21 cellular contexts compared by ENCODE assay signal in the genomic region with DNA sequence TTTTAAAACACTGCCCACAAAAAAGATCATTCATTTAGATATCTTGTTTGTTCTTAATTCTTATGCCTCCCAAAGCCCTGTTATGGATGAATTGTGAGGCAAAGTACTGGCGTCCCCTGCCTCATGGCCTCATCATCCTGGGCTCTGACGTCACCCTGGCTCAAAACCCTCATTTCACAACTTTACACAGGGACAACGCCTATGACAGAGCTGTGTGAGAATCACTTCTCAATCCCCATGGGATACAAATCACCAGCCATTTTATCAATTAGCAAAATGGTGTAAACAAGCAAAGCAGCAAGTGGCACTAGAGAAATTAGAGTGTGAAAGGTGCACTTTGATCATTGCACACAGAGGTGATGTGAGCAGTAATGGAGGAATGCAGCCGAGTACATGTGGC. TPM values are rescaled to one million over a fixed set of nuclear protein-coding genes. Genes with fewer than 3 reads are reported as not detected.
DNase-seq lines count a peak whose midpoint lies in the region; ATAC-seq, FAIRE-seq and TF ChIP-seq lines count a peak whose summit lies in the region.
"Had no signal": no experiment of that assay in that cellular context is flagged by ENCODE, and none has a peak within 500 bp of the region (broad histone marks: within the 10 kb centered on the region; RNA-seq: fewer than 3 reads in every experiment).

No MANE protein-coding gene starts in this region.

- H3K36me3 Mint-ChIP-seq in T-cell = no peaks in the 10 kb centered on the region
- H3K36me3 Mint-ChIP-seq: activated naive CD4-positive, alpha-beta T cell treated with anti-CD3 and anti-CD28 coated beads, Interleukin-2, amount 10 ng/mL, durations not matched to agents 7 days and 5 days; CD4-positive, CD25-positive, alpha-beta regulatory T cell had no signal

- no peak overlapping the region for H3K27ac ChIP-seq in K562 (ENCODE audit: extremely low read depth, low read depth, low read length)
- peak overlapping the region; percentile 61 for H3K27ac ChIP-seq in cardiac muscle cell
- no peak overlapping the region for H3K27ac ChIP-seq in aorta (ENCODE audit: low read depth in 1 of 2, low read length in 2 of 2)
- H3K27ac ChIP-seq: left lung, suprapubic skin had no signal

- no peak overlapping the region for H3K27ac Mint-ChIP-seq in T-cell
- H3K27ac Mint-ChIP-seq: activated B cell treated with CpG ODN at 0.5 μM for 24 hours; activated naive CD4-positive, alpha-beta T cell treated with anti-CD3 and anti-CD28 coated beads, Interleukin-2, amount 10 ng/mL, durations not matched to agents 7 days and 5 days; CD4-positive, CD25-positive, alpha-beta regulatory T cell had no signal

- no peak for TF ChIP-seq RAD21 in K562 (CRISPR knock-in tag; conservative IDR thresholded peaks at IDR 0.05 in 1 of 2, IDR thresholded peaks at IDR 0.05 in 1 of 2)

- H3K9ac ChIP-seq in K562 (ENCODE audit: insufficient read depth in 1 of 2, low read depth in 2 of 2, low read length in 2 of 2) = no peak overlapping the region

- CTCF ChIA-PET in K562 (lab: Yijun Ruan, JAX; ENCODE audit: low intra/inter-chr PET ratio) = no interaction called here
- CTCF ChIA-PET in T-cell (lab: Charles Lee) = no interaction called here

- WGBS in K562 (ENCODE audit: insufficient coverage, low coverage, missing lambda C conversion rate) = 1% methylated on average over 4 of the region's 4 CpGs
- WGBS in aorta, 2 donors = 81 to 82% methylated on average over 4 of the region's 4 CpGs

- POLR2A ChIA-PET in K562 (lab: Yijun Ruan, JAX) = no interaction called here
- POLR2A ChIA-PET in T-cell (lab: Charles Lee) = no interaction called here

- TF ChIP-seq CTCF in K562 (IDR thresholded peaks at IDR 0.05 in 2 of 3, conservative IDR thresholded peaks at IDR 0.05 in 1 of 3; ENCODE audit: insufficient read depth in 2 of 3, low read depth in 1 of 3, low read length in 3 of 3) = no peak
- no peak for TF ChIP-seq CTCF in cardiac muscle cell (IDR thresholded peaks at IDR 0.05; ENCODE audit: low read depth, low read length)

- no peak overlapping the region for H3K4me3 Mint-ChIP-seq in T-cell
- H3K4me3 Mint-ChIP-seq: activated B cell treated with CpG ODN at 0.5 μM for 24 hours; activated naive CD4-positive, alpha-beta T cell treated with anti-CD3 and anti-CD28 coated beads, Interleukin-2, amount 10 ng/mL, durations not matched to agents 7 days and 5 days; CD4-positive, CD25-positive, alpha-beta regulatory T cell had no signal

- TF ChIP-seq EP300 in K562 (IDR thresholded peaks at IDR 0.05; ENCODE audit: low read length) = no peak

- BruUV-seq in K562 (replicated peaks; lab: Mats Ljungman, UMichigan) = no TSS peak

- TF ChIP-seq POLR2A in K562 (conservative IDR thresholded peaks at IDR 0.05) = no peak

- no peaks in the 10 kb centered on the region for H3K9me1 ChIP-seq in K562 (ENCODE audit: control insufficient read depth, insufficient read depth, low read length)

- intact Hi-C loops in Right ventricle myocardium inferior (cut with DNase I) = no loop called here
- intact Hi-C loops in cardiac septum (cut with DNase I) = no loop called here
- intact Hi-C loops in K562 (cut with micrococcal nuclease) = no loop called here
- intact Hi-C loops in aorta (cut with DNase I) = no loop called here

- no peak for DNase-seq in Right ventricle myocardium inferior (ENCODE audit: missing footprints)
- no peak for DNase-seq in cardiac septum (ENCODE audit: low spot score)
- DNase-seq in K562 (ENCODE audit: extremely low read depth in 1 of 4, low spot score in 3 of 4) = no peak
- DNase-seq in cardiac muscle cell (ENCODE audit: low read depth in 1 of 2, low spot score in 1 of 2) = peak in 1 of 2 donors; percentile 85
- no peak for DNase-seq in aorta
- DNase-seq in effector CD8-positive, alpha-beta T cell (lab: John Stamatoyannopoulos, UW) = no peak
- no peak for DNase-seq in T-cell
- DNase-seq: activated B cell treated with CpG ODN at 0.5 μM for 24 hours; activated CD8-positive, alpha-beta memory T cell treated with anti-CD3 and anti-CD28 coated beads, Interleukin-2, amount 50 U/mL, for 48 hours; activated naive CD4-positive, alpha-beta T cell treated with anti-CD3 and anti-CD28 coated beads, Interleukin-2, amount 10 ng/mL, durations not matched to agents 7 days and 5 days; CD4-positive, CD25-positive, alpha-beta regulatory T cell; erythroblast; left lung; NCI-H1930; NCI-H510A; posterior cingulate gyrus; stimulated activated CD4-positive, alpha-beta T cell treated with anti-CD3 and anti-CD28 coated beads, Interleukin-15, amount 100 ng/mL, for 24 hours had no signal

- ATAC-seq in Right ventricle myocardium inferior (peak; percentile 38), K562 (no peak), aorta (ENCODE audit: low FRiP score) (peak; percentile 63), T-cell (replicated peaks in 1 of 4) (no peak), GM19035 (IDR thresholded peaks at IDR 0.05; ENCODE audit: unreplicated experiment) (no peak)

- H3K4me3 ChIP-seq in K562 (no peak overlapping the region), cardiac muscle cell (no peak overlapping the region), aorta (ENCODE audit: low read length in 2 of 2) (no peak overlapping the region)
- H3K4me3 ChIP-seq: left lung, suprapubic skin had no signal

- no peak for FAIRE-seq in K562 (lab: Jason Lieb, UNC)
- FAIRE-seq: GM12892 had no signal

- no peak overlapping the region for H2AFZ ChIP-seq in K562 (ENCODE audit: low read depth, low read length)

- peaks cover 3 to 12% (median 8%) of the 10 kb centered on the region in 3 donors for H3K9me3 Mint-ChIP-seq in T-cell

- H4K20me1 ChIP-seq in K562 (replicated peaks; ENCODE audit: control insufficient read depth, insufficient read depth, low read length) = no peaks in the 10 kb centered on the region

- peaks cover 22 to 33% of the 10 kb centered on the region in 2 donors for H3K27me3 Mint-ChIP-seq in T-cell

- H3K79me2 ChIP-seq in K562 (ENCODE audit: control insufficient read depth, insufficient read depth, low read length) = no peaks in the 10 kb centered on the region

- no peaks in the 10 kb centered on the region for H3K36me3 ChIP-seq in K562 (ENCODE audit: control insufficient read depth, insufficient read depth, low read length)
- no peaks in the 10 kb centered on the region for H3K36me3 ChIP-seq in cardiac muscle cell
- H3K36me3 ChIP-seq in aorta (ENCODE audit: control insufficient read depth in 1 of 2, insufficient read depth in 2 of 2, low read length in 1 of 2) = no peaks in the 10 kb centered on the region
- H3K36me3 ChIP-seq: left lung, suprapubic skin had no signal

- H3K9me3 ChIP-seq in K562 (replicated peaks; ENCODE audit: control insufficient read depth, insufficient read depth, low read depth, low read length) = no peaks in the 10 kb centered on the region
- H3K9me3 ChIP-seq in cardiac muscle cell (ENCODE audit: low read depth) = peaks cover 3% of the 10 kb centered on the region
- H3K9me3 ChIP-seq in aorta (ENCODE audit: control insufficient read depth, low read length) = no peaks in the 10 kb centered on the region
- H3K9me3 ChIP-seq: suprapubic skin had no signal

- H3K27me3 ChIP-seq in K562 (ENCODE audit: control insufficient read depth in 2 of 2, insufficient read depth in 2 of 2, low read length in 2 of 2) (peaks cover 2 to 19% of the 10 kb centered on the region in 2 experiments; a peak in 3 of 5 replicates), cardiac muscle cell (no peaks in the 10 kb centered on the region), aorta (ENCODE audit: control insufficient read depth in 1 of 2, insufficient read depth in 2 of 2, low read length in 1 of 2) (no peaks in the 10 kb centered on the region)
- H3K27me3 ChIP-seq: suprapubic skin had no signal

- H3K4me1 Mint-ChIP-seq in T-cell = no peaks in the 10 kb centered on the region
- H3K4me1 Mint-ChIP-seq: activated B cell treated with CpG ODN at 0.5 μM for 24 hours; activated naive CD4-positive, alpha-beta T cell treated with anti-CD3 and anti-CD28 coated beads, Interleukin-2, amount 10 ng/mL, durations not matched to agents 7 days and 5 days; CD4-positive, CD25-positive, alpha-beta regulatory T cell had no signal

- H3K4me2 ChIP-seq in K562 (ENCODE audit: insufficient read depth, low read length) = no peak overlapping the region

- in situ Hi-C loops in K562 (cut with MboI) = no loop called here

- no peaks in the 10 kb centered on the region; a peak in 1 of 5 replicates for H3K4me1 ChIP-seq in K562 (replicated peaks in 1 of 2; ENCODE audit: control insufficient read depth in 2 of 2, insufficient read depth in 2 of 2, low read length in 2 of 2)
- H3K4me1 ChIP-seq in cardiac muscle cell (ENCODE audit: low read depth) = peaks cover 66% of the 10 kb centered on the region
- H3K4me1 ChIP-seq in aorta (ENCODE audit: control insufficient read depth in 1 of 2, insufficient read depth in 2 of 2, low read length in 2 of 2) = no peaks in the 10 kb centered on the region
- H3K4me1 ChIP-seq: left lung had no signal

TF ChIP-seq in K562, 482 proteins besides CTCF, POLR2A, EP300 and RAD21 (continues in another document):
- TF ChIP-seq RBFOX2 (IDR thresholded peaks at IDR 0.05; ENCODE audit: low read depth, low read length) = no peak
- TF ChIP-seq CEBPB (tag; IDR thresholded peaks at IDR 0.05) = peak; percentile 33

RNA-seq across cellular contexts. Expression of a gene that starts 16.6 kb away (rescaled TPM):
- total RNA-seq in Right ventricle myocardium inferior (350 TPM), cardiac septum (311 TPM), K562 (2014; rRNA removed) (not detected in 2 replicates), K562 (2014; rRNA removed; fragmentation: Illumina TruSeq; extraction: Trizol) (not detected in 2 replicates), K562 (2015; rRNA removed; fragmentation: Illumina TruSeq; extraction: Trizol) (not detected in 2 replicates), K562 (2021) (0.11 TPM in 1 of 2 replicates, not detected in the other), cardiac muscle cell (262 and 347 TPM in 2 replicates), aorta (10 to 100 TPM; 31.2 to 42.0 TPM), T-cell (under 1 TPM in 1 of 5 donors, not detected in 4; 0.06 TPM)
- not detected in 2 replicates for total RNA-seq in K562 (2011; cell fraction: chromatin; rRNA removed; ENCODE audit: low replicate concordance)
- not detected in 2 replicates for total RNA-seq in K562 (2011; cell fraction: nucleolus; rRNA removed)
- total RNA-seq in K562 (2011; cell fraction: nucleoplasm; rRNA removed) = not detected in 2 replicates
- polyA plus RNA-seq in K562 (2011; rRNA removed) (not detected in 2 replicates), K562 (2014; fragmentation: Illumina TruSeq; extraction: Trizol) (not detected in 2 replicates), K562 (2014; fragmentation: Nextera tagmentation; extraction: Ambion mirVana) (not detected), K562 (2014; rRNA removed) (not detected in 2 replicates), cardiac muscle cell (127 and 129 TPM in 2 replicates), aorta (1 to 10 TPM; 6.2 to 9.6 TPM)
- polyA plus RNA-seq in K562 (2011; cell fraction: cytosol; rRNA removed) = not detected in 2 replicates
- polyA plus RNA-seq in K562 (2011; cell fraction: nucleus; rRNA removed) = not detected in 2 replicates
- polyA plus RNA-seq in K562 (2012) = 0.08 TPM in 1 of 2 replicates, not detected in the other
- polyA minus RNA-seq in K562 (2011; rRNA and poly(A)+ RNA removed) = not detected in 2 replicates
- not detected in 2 replicates for polyA minus RNA-seq in K562 (2011; cell fraction: cytosol; rRNA and poly(A)+ RNA removed)
- polyA minus RNA-seq in K562 (2011; cell fraction: nucleus; rRNA and poly(A)+ RNA removed) = not detected in 2 replicates
- total RNA-seq: activated B cell treated with CpG ODN at 0.5 μM for 24 hours; CD4-positive, CD25-positive, alpha-beta regulatory T cell; T-helper 1 cell treated with Interleukin-12 subunit alpha and Interleukin-12 subunit beta and Interleukin-4 antibody, amounts not matched to agents 30 ng/mL and 1 ng/mL, for 36 hours had no signal
- polyA plus RNA-seq: CD4-positive, CD25-positive, alpha-beta regulatory T cell had no signal

Comparison
In these comparisons a context has a peak if more than half of its experiments do, and no peak if none do; other contexts are left out.
1. ATAC-seq: peak in Right ventricle myocardium inferior (single experiment) and aorta (single experiment); none in K562 (single experiment), T-cell (0 of 4) and GM19035 (single experiment).
2. RNA of a gene that starts 16.6 kb away (total RNA-seq): 350 TPM in Right ventricle myocardium inferior (single experiment), 262 to 347 TPM in cardiac muscle cell, 311 TPM in cardiac septum (single experiment) and 31.2 to 42.0 TPM in aorta; 0.11 TPM in K562 and 0.06 TPM in T-cell; every median in the first group is over 10 times any median in the second.